Comparison of ENCODE assay signal across 2 cellular contexts in the genomic region with DNA sequence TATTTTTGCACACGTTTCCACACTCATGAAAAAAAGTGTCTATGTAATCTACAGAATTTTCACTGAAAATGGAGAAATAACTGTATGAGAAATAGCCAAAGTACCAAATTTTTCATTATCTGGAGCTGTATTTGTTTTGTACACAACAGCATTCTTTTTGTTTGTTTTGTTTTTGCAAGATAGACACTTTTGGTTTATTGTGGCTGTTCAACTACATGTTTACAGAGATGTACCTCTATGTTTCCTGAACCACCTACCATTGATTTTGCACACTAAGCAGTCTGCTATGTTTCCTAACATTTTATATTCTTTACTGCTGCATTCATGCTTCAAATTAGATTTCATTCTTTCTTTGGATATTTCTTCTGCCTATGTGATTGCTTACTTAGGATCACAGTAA.
TF ChIP-seq lines count a peak whose summit lies in the region.

No MANE protein-coding gene starts in this region.

TF ChIP-seq in IMR-90, 13 proteins besides CTCF, POLR2A, EP300 and RAD21 (continued from another document):
- TF ChIP-seq MAFK (IDR thresholded peaks at IDR 0.05; ENCODE audit: low read depth, low read length): peak; percentile 88
- TF ChIP-seq MAZ (IDR thresholded peaks at IDR 0.05; ENCODE audit: borderline replicate concordance, low read depth, low read length): no peak
- TF ChIP-seq, protein P1, sequence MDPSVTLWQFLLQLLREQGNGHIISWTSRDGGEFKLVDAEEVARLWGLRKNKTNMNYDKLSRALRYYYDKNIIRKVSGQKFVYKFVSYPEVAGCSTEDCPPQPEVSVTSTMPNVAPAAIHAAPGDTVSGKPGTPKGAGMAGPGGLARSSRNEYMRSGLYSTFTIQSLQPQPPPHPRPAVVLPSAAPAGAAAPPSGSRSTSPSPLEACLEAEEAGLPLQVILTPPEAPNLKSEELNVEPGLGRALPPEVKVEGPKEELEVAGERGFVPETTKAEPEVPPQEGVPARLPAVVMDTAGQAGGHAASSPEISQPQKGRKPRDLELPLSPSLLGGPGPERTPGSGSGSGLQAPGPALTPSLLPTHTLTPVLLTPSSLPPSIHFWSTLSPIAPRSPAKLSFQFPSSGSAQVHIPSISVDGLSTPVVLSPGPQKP (IDR thresholded peaks at IDR 0.05; ENCODE audit: borderline replicate concordance, low read depth, low read length): no peak

TF ChIP-seq in neural cell, 6 proteins besides CTCF, POLR2A, EP300 and RAD21 (continued from another document):
- no peak for TF ChIP-seq EZH2 (IDR thresholded peaks at IDR 0.05; ENCODE audit: borderline replicate concordance, insufficient read depth, low read length, poor library complexity, severe bottlenecking)
- no peak for TF ChIP-seq POLR2AphosphoS5 (IDR thresholded peaks at IDR 0.05)
- TF ChIP-seq TAF1 (IDR thresholded peaks at IDR 0.05; ENCODE audit: low read depth): no peak
- TF ChIP-seq, protein P2, sequence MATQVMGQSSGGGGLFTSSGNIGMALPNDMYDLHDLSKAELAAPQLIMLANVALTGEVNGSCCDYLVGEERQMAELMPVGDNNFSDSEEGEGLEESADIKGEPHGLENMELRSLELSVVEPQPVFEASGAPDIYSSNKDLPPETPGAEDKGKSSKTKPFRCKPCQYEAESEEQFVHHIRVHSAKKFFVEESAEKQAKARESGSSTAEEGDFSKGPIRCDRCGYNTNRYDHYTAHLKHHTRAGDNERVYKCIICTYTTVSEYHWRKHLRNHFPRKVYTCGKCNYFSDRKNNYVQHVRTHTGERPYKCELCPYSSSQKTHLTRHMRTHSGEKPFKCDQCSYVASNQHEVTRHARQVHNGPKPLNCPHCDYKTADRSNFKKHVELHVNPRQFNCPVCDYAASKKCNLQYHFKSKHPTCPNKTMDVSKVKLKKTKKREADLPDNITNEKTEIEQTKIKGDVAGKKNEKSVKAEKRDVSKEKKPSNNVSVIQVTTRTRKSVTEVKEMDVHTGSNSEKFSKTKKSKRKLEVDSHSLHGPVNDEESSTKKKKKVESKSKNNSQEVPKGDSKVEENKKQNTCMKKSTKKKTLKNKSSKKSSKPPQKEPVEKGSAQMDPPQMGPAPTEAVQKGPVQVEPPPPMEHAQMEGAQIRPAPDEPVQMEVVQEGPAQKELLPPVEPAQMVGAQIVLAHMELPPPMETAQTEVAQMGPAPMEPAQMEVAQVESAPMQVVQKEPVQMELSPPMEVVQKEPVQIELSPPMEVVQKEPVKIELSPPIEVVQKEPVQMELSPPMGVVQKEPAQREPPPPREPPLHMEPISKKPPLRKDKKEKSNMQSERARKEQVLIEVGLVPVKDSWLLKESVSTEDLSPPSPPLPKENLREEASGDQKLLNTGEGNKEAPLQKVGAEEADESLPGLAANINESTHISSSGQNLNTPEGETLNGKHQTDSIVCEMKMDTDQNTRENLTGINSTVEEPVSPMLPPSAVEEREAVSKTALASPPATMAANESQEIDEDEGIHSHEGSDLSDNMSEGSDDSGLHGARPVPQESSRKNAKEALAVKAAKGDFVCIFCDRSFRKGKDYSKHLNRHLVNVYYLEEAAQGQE (IDR thresholded peaks at IDR 0.05; ENCODE audit: borderline replicate concordance): no peak
